ENCODE assay signal across 31 cellular contexts in the genomic region with DNA sequence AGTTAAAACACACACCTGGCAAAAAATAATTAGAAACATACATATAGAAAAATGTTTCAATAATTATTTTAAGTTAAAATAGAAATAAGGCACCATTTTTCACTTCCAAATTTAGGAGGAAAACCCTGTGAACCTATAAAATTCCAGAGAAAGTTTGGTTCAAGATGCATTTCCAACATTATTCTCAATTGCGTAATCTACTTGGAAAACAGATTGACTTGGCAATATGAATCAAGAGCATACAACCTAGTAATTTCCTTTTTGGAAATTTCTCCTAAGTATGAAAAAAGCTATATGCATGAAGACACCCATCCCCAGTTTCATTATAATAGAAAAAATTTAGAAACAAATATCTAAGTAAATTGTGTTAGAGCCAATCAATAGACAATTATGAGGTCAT.
"Had no signal": no experiment of that assay in that cellular context is flagged by ENCODE, and none has a peak within 500 bp of the region (broad histone marks: within the 10 kb centered on the region; RNA-seq: fewer than 3 reads in every experiment).

No MANE protein-coding gene starts in this region.

- DNase-seq: activated B cell treated with CpG ODN at 0.5 μM for 24 hours; activated CD4-positive, alpha-beta memory T cell treated with anti-CD3 and anti-CD28 coated beads for 36 hours; activated CD4-positive, alpha-beta T cell treated with anti-CD3 and anti-CD28 coated beads for 48 hours; activated CD8-positive, alpha-beta memory T cell treated with anti-CD3 and anti-CD28 coated beads, Interleukin-2, amount 10 ng/mL, durations not matched to agents 7 days and 5 days; activated CD8-positive, alpha-beta memory T cell treated with anti-CD3 and anti-CD28 coated beads, Interleukin-2, amount 50 U/mL, for 4 hours; activated CD8-positive, alpha-beta T cell treated with anti-CD3 and anti-CD28 coated beads, Interleukin-2, amount 10 ng/mL, durations not matched to agents 7 days and 5 days; activated gamma-delta T cell; activated naive CD4-positive, alpha-beta T cell; activated naive CD4-positive, alpha-beta T cell treated with anti-CD3 and anti-CD28 coated beads, Interleukin-2, amount 10 ng/mL, durations not matched to agents 7 days and 5 days; activated naive CD8-positive, alpha-beta T cell treated with anti-CD3 and anti-CD28 coated beads, Interleukin-2, amount 10 ng/mL, durations not matched to agents 7 days and 5 days; activated T-cell treated with anti-CD3 and anti-CD28 coated beads, Interleukin-2, amount 50 U/mL, for 1 hour; activated T-cell treated with anti-CD3 and anti-CD28 coated beads, Interleukin-2, amount 50 U/mL, for 48 hours; amniotic stem cell; anterior cingulate cortex; brain microvascular endothelial cell; dorsolateral prefrontal cortex; effector memory CD4-positive, alpha-beta T cell; endodermal cell; foreskin melanocyte; heart right ventricle; T-helper 1 cell; T-helper 17 cell; T1000; WERI-Rb-1 had no signal

- H3K36me3 ChIP-seq: brain microvascular endothelial cell, gastroesophageal sphincter, heart right ventricle, WERI-Rb-1 had no signal

- H3K27me3 ChIP-seq: brain microvascular endothelial cell, gastroesophageal sphincter, heart right ventricle had no signal

- FAIRE-seq: astrocyte, bronchial epithelial cell had no signal

- H3K4me3 ChIP-seq: coronary artery, dorsolateral prefrontal cortex, gastroesophageal sphincter, heart right ventricle had no signal

- H3K9me3 ChIP-seq: gastroesophageal sphincter had no signal

- ATAC-seq: activated CD4-positive, CD25-positive, alpha-beta regulatory T cell treated with anti-CD3 and anti-CD28 coated beads, Interleukin-2, amount 50 U/mL, for 24 hours; activated CD8-positive, alpha-beta memory T cell treated with anti-CD3 and anti-CD28 coated beads, Interleukin-2, amount 10 ng/mL, durations not matched to agents 7 days and 5 days; activated CD8-positive, alpha-beta T cell treated with anti-CD3 and anti-CD28 coated beads, Interleukin-2, amount 10 ng/mL, durations not matched to agents 7 days and 5 days; activated naive CD4-positive, alpha-beta T cell treated with anti-CD3 and anti-CD28 coated beads, Interleukin-2, amount 50 U/mL, for 72 hours; esophagus mucosa; gastroesophageal sphincter; heart right ventricle; T-helper 17 cell had no signal

- H3K27ac ChIP-seq: brain microvascular endothelial cell, coronary artery, dorsolateral prefrontal cortex, gastroesophageal sphincter, heart right ventricle, WERI-Rb-1 had no signal

- H3K4me1 ChIP-seq: gastroesophageal sphincter, heart right ventricle had no signal
